ENCODE assay signal across 8 cellular contexts in the genomic region with DNA sequence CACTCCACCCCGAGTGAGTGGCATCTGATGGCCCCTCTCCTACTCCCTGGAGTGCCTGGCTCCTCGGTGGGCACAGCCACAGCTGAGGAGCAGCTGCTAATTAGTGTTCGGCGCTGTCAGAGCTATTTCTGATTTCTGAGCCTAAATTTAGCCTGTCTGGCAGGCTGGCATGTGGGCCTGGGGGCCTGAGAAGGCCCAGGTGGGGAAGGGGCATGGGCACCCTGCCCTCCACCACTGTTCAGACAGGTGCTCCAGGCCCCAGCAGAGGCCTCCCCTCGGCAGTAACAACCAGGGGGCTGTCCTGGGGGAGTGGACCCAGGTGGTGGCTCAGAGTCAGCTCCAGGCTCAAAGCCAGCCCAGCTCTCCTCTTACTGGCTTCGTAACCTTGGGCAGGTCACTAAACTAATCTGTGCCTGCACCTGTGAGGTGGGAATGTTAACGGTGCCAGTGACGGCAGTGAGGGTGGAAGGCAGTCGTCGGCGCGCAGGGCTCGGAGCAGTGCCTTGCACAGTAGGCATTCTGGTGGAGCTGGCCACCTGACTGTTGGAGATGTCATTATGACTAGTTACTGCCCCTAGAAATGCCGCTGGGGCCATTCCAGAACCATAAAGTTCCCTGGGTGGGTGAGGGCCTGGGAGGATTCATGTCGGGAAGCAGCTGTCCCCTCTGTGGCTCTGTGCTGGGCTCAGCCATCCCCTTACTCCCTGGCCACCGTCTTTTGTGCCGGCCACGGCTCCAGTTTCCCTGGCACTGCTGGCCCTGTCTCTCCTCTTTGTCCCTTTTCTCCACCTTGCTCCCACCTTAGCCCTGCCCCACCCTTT. TPM values are rescaled to one million over a fixed set of nuclear protein-coding genes. Genes with fewer than 3 reads are reported as not detected.
A peak's percentile ranks its signal among the peaks of the same experiment; 100 is the strongest.
DNase-seq lines count a peak whose midpoint lies in the region; ATAC-seq and TF ChIP-seq lines count a peak whose summit lies in the region.

No MANE protein-coding gene starts in this region.

- intact Hi-C loops in left lung (cut with DNase I) = no loop called here

- DNase-seq in activated CD8-positive, alpha-beta memory T cell treated with anti-CD3 and anti-CD28 coated beads for 24 hours = peak; percentile 80
- no peak for DNase-seq in activated CD8-positive, alpha-beta memory T cell treated with anti-CD3 and anti-CD28 coated beads, Interleukin-2, amount 50 U/mL, for 4 hours
- DNase-seq in activated T-cell treated with anti-CD3 and anti-CD28 coated beads, Interleukin-2, amount 50 U/mL, for 48 hours = peak; percentile 67 to 73
- DNase-seq in left lung = peak in 1 of 2 donors; percentile 71
- no peak for DNase-seq in tibial nerve (ENCODE audit: low spot score in 2 of 2)
- DNase-seq in SIG-M5 treated with dmso at 0.1 percent for 504 hours (lab: John Stamatoyannopoulos, UW; ENCODE audit: unreplicated experiment) = no peak
- DNase-seq in dermis blood vessel endothelial cell = no peak
- DNase-seq in cortex of kidney (lab: John Stamatoyannopoulos, UW) = no peak

- 67 to 69% methylated on average over 15 to 17 of the region's 18 CpGs for WGBS in tibial nerve, 2 donors

- H3K36me3 ChIP-seq in left lung (peaks cover 0 to 6% of the 10 kb centered on the region in 2 donors), tibial nerve (no peaks in the 10 kb centered on the region)

- H3K27ac ChIP-seq in left lung (peak overlapping the region; percentile 84 to 97), tibial nerve (peak overlapping the region; percentile 17 to 91 (median 83))

- no peak for TF ChIP-seq POLR2A in tibial nerve (IDR thresholded peaks at IDR 0.05)

- ATAC-seq in left lung = no peak

- H3K4me1 ChIP-seq in left lung (peaks cover 40 to 97% of the 10 kb centered on the region in 2 donors), tibial nerve (peaks cover 0 to 55% (median 27%) of the 10 kb centered on the region in 4 donors)

- TF ChIP-seq CTCF in left lung (IDR thresholded peaks at IDR 0.05) (no peak), tibial nerve (IDR thresholded peaks at IDR 0.05) (no peak)

- no peak for TF ChIP-seq EP300 in tibial nerve (IDR thresholded peaks at IDR 0.05)

- H3K9me3 ChIP-seq in left lung (no peaks in the 10 kb centered on the region), tibial nerve (no peaks in the 10 kb centered on the region)

- H3K27me3 ChIP-seq in left lung (no peaks in the 10 kb centered on the region), tibial nerve (no peaks in the 10 kb centered on the region)

- H3K4me3 ChIP-seq in left lung (peak overlapping the region in 1 of 2 donors; percentile 72), tibial nerve (peak overlapping the region in 2 of 4 donors; percentile 1 to 9)

RNA-seq across cellular contexts. Expression of a gene that starts 6.6 kb away (rescaled TPM):
- total RNA-seq in left lung (100 to 1,000 TPM in 1 of 2 donors, 10 to 100 TPM in 1; 42.0 to 118 TPM), tibial nerve (10 to 100 TPM; 19.2 to 42.9 (median 24.6) TPM), dermis blood vessel endothelial cell (1.0 and 4.0 TPM in 2 replicates)

RNA-seq across cellular contexts. Expression of a gene that starts 33.6 kb away (rescaled TPM):
- not detected for total RNA-seq in left lung
- total RNA-seq in tibial nerve = not detected
- total RNA-seq in dermis blood vessel endothelial cell = 0.05 TPM in 1 of 2 replicates, not detected in the other

Comparison
In these comparisons a context has a peak if more than half of its experiments do, and no peak if none do; other contexts are left out.
1. DNase-seq: peak in activated CD8-positive, alpha-beta memory T cell treated with anti-CD3 and anti-CD28 coated beads for 24 hours (single experiment) and activated T-cell treated with anti-CD3 and anti-CD28 coated beads, Interleukin-2, amount 50 U/mL, for 48 hours (2 of 2); none in activated CD8-positive, alpha-beta memory T cell treated with anti-CD3 and anti-CD28 coated beads, Interleukin-2, amount 50 U/mL, for 4 hours (single experiment), tibial nerve (0 of 2), SIG-M5 treated with dmso at 0.1 percent for 504 hours (single experiment), dermis blood vessel endothelial cell (single experiment) and cortex of kidney (single experiment).